Comparison of ENCODE assay signal across 8 cellular contexts in genomic region chr2:241702155-241702404, GRCh38. TPM values are rescaled to one million over a fixed set of nuclear protein-coding genes. Genes with fewer than 3 reads are reported as not detected.
DNase-seq lines count a peak whose midpoint lies in the region; ATAC-seq and TF ChIP-seq lines count a peak whose summit lies in the region.

No MANE protein-coding gene starts in this region.

- peak overlapping the region; percentile 91 for H3K4me3 Mint-ChIP-seq in central memory CD8-positive, alpha-beta T cell
- no peak overlapping the region for H3K4me3 Mint-ChIP-seq in nephron progenitor cell

- H3K36me3 Mint-ChIP-seq in central memory CD8-positive, alpha-beta T cell (ENCODE audit: insufficient read depth) = peaks cover 27% of the 10 kb centered on the region
- H3K36me3 Mint-ChIP-seq in nephron progenitor cell (ENCODE audit: low read depth) = peaks cover 41% of the 10 kb centered on the region

- TF ChIP-seq CTCF in nephron progenitor cell (IDR thresholded peaks at IDR 0.05) = no peak

- peak overlapping the region; percentile 89 for H3K27ac ChIP-seq in temporal lobe (ENCODE audit: low read depth, low read length)

- H3K27ac Mint-ChIP-seq in central memory CD8-positive, alpha-beta T cell (ENCODE audit: low read depth) = no peak overlapping the region
- no peak overlapping the region for H3K27ac Mint-ChIP-seq in nephron progenitor cell

- ATAC-seq in central memory CD8-positive, alpha-beta T cell (replicated peaks; ENCODE audit: extremely low read depth, poor library complexity, severe bottlenecking) = no peak
- no peak for ATAC-seq in GM19395 (IDR thresholded peaks at IDR 0.05; ENCODE audit: unreplicated experiment)

- DNase-seq in GM19240 (ENCODE audit: insufficient read length, low spot score) = peak; percentile 69
- peak in 4 of 5 donors; percentile 73 to 84 (median 76) for DNase-seq in T-helper 1 cell
- no peak for DNase-seq in central memory CD8-positive, alpha-beta T cell (ENCODE audit: low spot score in 2 of 2)
- peak; percentile 87 for DNase-seq in nephron progenitor cell
- no peak for DNase-seq in NOMO-1 (lab: John Stamatoyannopoulos, UW; ENCODE audit: unreplicated experiment in 2 of 2)
- DNase-seq in foreskin melanocyte = no peak

- peaks cover 27% of the 10 kb centered on the region for H3K4me1 Mint-ChIP-seq in central memory CD8-positive, alpha-beta T cell
- H3K4me1 Mint-ChIP-seq in nephron progenitor cell = peaks cover 24% of the 10 kb centered on the region

- H3K9me3 Mint-ChIP-seq in central memory CD8-positive, alpha-beta T cell = no peaks in the 10 kb centered on the region
- peaks cover 17% of the 10 kb centered on the region for H3K9me3 Mint-ChIP-seq in nephron progenitor cell

- H3K27me3 Mint-ChIP-seq in central memory CD8-positive, alpha-beta T cell = no peaks in the 10 kb centered on the region
- H3K27me3 Mint-ChIP-seq in nephron progenitor cell (ENCODE audit: low read depth, poor library complexity) = no peaks in the 10 kb centered on the region

RNA-seq across cellular contexts. Expression of gene ING5, which starts 0.2 kb away (rescaled TPM):
- 19.7 TPM for total RNA-seq in temporal lobe

RNA-seq across cellular contexts. Expression of gene DTYMK, which starts 15.5 kb away (rescaled TPM):
- total RNA-seq in temporal lobe = 9.6 TPM

RNA-seq across cellular contexts. Expression of gene D2HGDH, which starts 32.4 kb away (rescaled TPM):
- total RNA-seq in temporal lobe = 10.1 TPM

Comparison
In these comparisons a context has a peak if more than half of its experiments do, and no peak if none do; other contexts are left out.
1. DNase-seq: peak in GM19240 (single experiment), T-helper 1 cell (4 of 5) and nephron progenitor cell (single experiment); none in central memory CD8-positive, alpha-beta T cell (0 of 2), NOMO-1 (0 of 2) and foreskin melanocyte (single experiment).